8 cellular contexts compared by ENCODE assay signal in genomic region chr22:20015971-20016733, GRCh38. TPM values are rescaled to one million over a fixed set of nuclear protein-coding genes. Genes with fewer than 3 reads are reported as not detected.
DNase-seq lines count a peak whose midpoint lies in the region; ATAC-seq and TF ChIP-seq lines count a peak whose summit lies in the region.

No MANE protein-coding gene starts in this region.

- no peak overlapping the region for H3K27ac ChIP-seq in ACC112 (ENCODE audit: low read depth, low read length)
- peak overlapping the region in 3 of 4 donors; percentile 38 to 69 (median 53) for H3K27ac ChIP-seq in gastroesophageal sphincter

- H3K27me3 Mint-ChIP-seq in progenitor cell of endocrine pancreas: peaks cover 44% of the 10 kb centered on the region

- no peaks in the 10 kb centered on the region for H3K36me3 ChIP-seq in ACC112 (ENCODE audit: insufficient read depth, low read length)
- no peaks in the 10 kb centered on the region for H3K36me3 ChIP-seq in gastroesophageal sphincter

- WGBS in gastroesophageal sphincter (ENCODE audit: low coverage in 1 of 2), 2 donors: 10% methylated on average over 4 of the region's 101 CpGs; no CpG with 5 or more reads in 1 of the 2 donors

- H3K4me3 ChIP-seq in ACC112 (ENCODE audit: low read depth, low read length): peak overlapping the region; percentile 76
- H3K4me3 ChIP-seq in HFF-Myc (replicated peaks; ENCODE audit: low read depth, low read length): peak overlapping the region; percentile 53
- H3K4me3 ChIP-seq in gastroesophageal sphincter: peak overlapping the region; percentile 34 to 79

- DNase-seq in HFF-Myc (ENCODE audit: extremely low read depth, low read depth): no peak
- DNase-seq in activated CD4-positive, alpha-beta T cell treated with anti-CD3 and anti-CD28 coated beads for 4 hours: peak; percentile 17 to 33
- peak; percentile 31 for DNase-seq in progenitor cell of endocrine pancreas (ENCODE audit: low spot score, unreplicated experiment)
- no peak for DNase-seq in cerebellar cortex (ENCODE audit: low spot score)

- H3K4me1 Mint-ChIP-seq in progenitor cell of endocrine pancreas (ENCODE audit: low read depth): peaks cover 4% of the 10 kb centered on the region

- H3K4me1 ChIP-seq in ACC112 (ENCODE audit: control insufficient read depth, insufficient read depth, low read length, unreplicated experiment) (no peaks in the 10 kb centered on the region), gastroesophageal sphincter (peaks cover 0 to 59% (median 15%) of the 10 kb centered on the region in 3 donors)

- no peak for TF ChIP-seq EP300 in gastroesophageal sphincter (IDR thresholded peaks at IDR 0.05)

- H3K79me2 ChIP-seq in ACC112 (ENCODE audit: control insufficient read depth, insufficient read depth, low read length, unreplicated experiment): no peaks in the 10 kb centered on the region

- peak overlapping the region; percentile 50 for H2AFZ ChIP-seq in ACC112 (ENCODE audit: low read length, unreplicated experiment)

- H3K27me3 ChIP-seq in ACC112 (ENCODE audit: insufficient read depth, low read length) (peaks cover 26% of the 10 kb centered on the region), gastroesophageal sphincter (no peaks in the 10 kb centered on the region)

- H3K9me3 ChIP-seq in gastroesophageal sphincter: no peaks in the 10 kb centered on the region

- no peak overlapping the region for H3K27ac Mint-ChIP-seq in progenitor cell of endocrine pancreas

- peak in 1 of 2 donors; percentile 11 for TF ChIP-seq POLR2A in gastroesophageal sphincter (IDR thresholded peaks at IDR 0.05)

- H3K36me3 Mint-ChIP-seq in progenitor cell of endocrine pancreas (ENCODE audit: insufficient read depth): no peaks in the 10 kb centered on the region

- no peak overlapping the region for H3K4me3 Mint-ChIP-seq in progenitor cell of endocrine pancreas (ENCODE audit: low read depth)

- TF ChIP-seq CTCF in HFF-Myc (IDR thresholded peaks at IDR 0.05; ENCODE audit: low read depth, low read length, missing control alignments) (no peak), gastroesophageal sphincter (IDR thresholded peaks at IDR 0.05) (no peak), progenitor cell of endocrine pancreas (IDR thresholded peaks at IDR 0.05; ENCODE audit: unreplicated experiment) (no peak)

- no peaks in the 10 kb centered on the region for H3K9me3 Mint-ChIP-seq in progenitor cell of endocrine pancreas (ENCODE audit: low read depth)

- ATAC-seq in gastroesophageal sphincter (no peak), HG03342 (IDR thresholded peaks at IDR 0.05; ENCODE audit: unreplicated experiment) (no peak), HG03439 (IDR thresholded peaks at IDR 0.05; ENCODE audit: unreplicated experiment) (no peak)

RNA-seq across cellular contexts. Expression of gene ARVCF, which starts 0.5 kb away (rescaled TPM):
- total RNA-seq in gastroesophageal sphincter (10 to 100 TPM; 32.5 to 61.5 (median 39.5) TPM), progenitor cell of endocrine pancreas (95.3 and 101 TPM in 2 replicates)

RNA-seq across cellular contexts. Expression of gene TANGO2, which starts 4.8 kb away (rescaled TPM):
- total RNA-seq in gastroesophageal sphincter (10 to 100 TPM; 20.0 to 65.5 (median 45.8) TPM), progenitor cell of endocrine pancreas (19.9 and 21.8 TPM in 2 replicates)

Comparison
In these comparisons a context has a peak if more than half of its experiments do, and no peak if none do; other contexts are left out.
1. DNase-seq: peak in activated CD4-positive, alpha-beta T cell treated with anti-CD3 and anti-CD28 coated beads for 4 hours (2 of 2) and progenitor cell of endocrine pancreas (single experiment); none in HFF-Myc (single experiment) and cerebellar cortex (single experiment).
2. Peak in every context shown above with its lines, with median percentiles within 50 percentile points of each other: H3K4me3 ChIP-seq.